Comparison of ENCODE assay signal across 8 cellular contexts in genomic region chr12:39619660-39620433, GRCh38. TPM values are rescaled to one million over a fixed set of nuclear protein-coding genes. Genes with fewer than 3 reads are reported as not detected.
DNase-seq lines count a peak whose midpoint lies in the region; FAIRE-seq and TF ChIP-seq lines count a peak whose summit lies in the region.

Gene ABCD2, minus strand, starts transcription at chr12:39619803. Its CDS starts 188 bp downstream, at chr12:39619615.

- H3K4me3 ChIP-seq in ovary (peak within 1 kb of the TSS; percentile 31), tibial artery (peak within 1 kb of the TSS; percentile 47 to 59)

- H3K4me3 Mint-ChIP-seq in activated naive CD4-positive, alpha-beta T cell treated with anti-CD3 and anti-CD28 coated beads, Interleukin-2, amount 50 U/mL, for 24 hours = no peak within 1 kb of the TSS

- peak; percentile 96 for FAIRE-seq in H54 (lab: Jason Lieb, UNC)

- H3K27me3 ChIP-seq in ovary = no peaks in the 10 kb centered on the region
- no peaks in the 10 kb centered on the region for H3K27me3 ChIP-seq in tibial artery

- H3K27me3 Mint-ChIP-seq in activated naive CD4-positive, alpha-beta T cell treated with anti-CD3 and anti-CD28 coated beads, Interleukin-2, amount 50 U/mL, for 24 hours = no peaks in the 10 kb centered on the region

- H3K9me3 Mint-ChIP-seq in activated naive CD4-positive, alpha-beta T cell treated with anti-CD3 and anti-CD28 coated beads, Interleukin-2, amount 50 U/mL, for 24 hours = no peaks in the 10 kb centered on the region

- no peak for TF ChIP-seq EP300 in ovary (IDR thresholded peaks at IDR 0.05)

- intact Hi-C loops in head of caudate nucleus (cut with DNase I) (no loop called here), ovary (cut with DNase I) (loop anchor here in 1 of 4 donors (5.0 kb wide), 1 partner anchor 178 kb away; the partner anchor contains the start of gene KIF21A), tibial artery (cut with DNase I; ENCODE audit: low total_unique reads) (no loop called here)

- 0 to 1% (median 1%) methylated on average over 20 of the region's 20 CpGs for WGBS in ovary, 3 donors

- TF ChIP-seq POLR2A in H54 (IDR thresholded peaks at IDR 0.05; ENCODE audit: low read depth, low read length) (no peak), ovary (IDR thresholded peaks at IDR 0.05) (no peak)

- peaks cover 55% of the 10 kb centered on the region for H3K4me1 Mint-ChIP-seq in activated naive CD4-positive, alpha-beta T cell treated with anti-CD3 and anti-CD28 coated beads, Interleukin-2, amount 50 U/mL, for 24 hours

- H3K27ac ChIP-seq in ovary (peak within 1 kb of the TSS in 1 of 2 donors; percentile 16), tibial artery (peak within 1 kb of the TSS; percentile 65 to 76)

- peak within 1 kb of the TSS; percentile 96 for H3K27ac Mint-ChIP-seq in activated naive CD4-positive, alpha-beta T cell treated with anti-CD3 and anti-CD28 coated beads, Interleukin-2, amount 50 U/mL, for 24 hours

- no peaks in the 10 kb centered on the region for H3K4me1 ChIP-seq in ovary (ENCODE audit: insufficient read depth)
- peaks cover 0 to 15% (median 8%) of the 10 kb centered on the region in 4 donors for H3K4me1 ChIP-seq in tibial artery

- H3K36me3 Mint-ChIP-seq in activated naive CD4-positive, alpha-beta T cell treated with anti-CD3 and anti-CD28 coated beads, Interleukin-2, amount 50 U/mL, for 24 hours = no peaks in the 10 kb centered on the region

- TF ChIP-seq CTCF in ovary (IDR thresholded peaks at IDR 0.05) (no peak), tibial artery (IDR thresholded peaks at IDR 0.05) (no peak)

- peak; percentile 27 for DNase-seq in GM04503 (ENCODE audit: low read depth)
- DNase-seq in H54 (ENCODE audit: insufficient read length, low spot score) = peak; percentile 36
- peak; percentile 51 for DNase-seq in LoVo (ENCODE audit: low spot score)
- DNase-seq in SK-N-DZ (ENCODE audit: low spot score) = peak; percentile 97
- peak; percentile 62 to 93 (median 82) for DNase-seq in head of caudate nucleus
- peak; percentile 32 to 65 (median 55) for DNase-seq in ovary
- peak; percentile 61 to 79 for DNase-seq in tibial artery

- H3K9me3 ChIP-seq in ovary (no peaks in the 10 kb centered on the region), tibial artery (no peaks in the 10 kb centered on the region)

- H3K36me3 ChIP-seq in ovary = no peaks in the 10 kb centered on the region
- no peaks in the 10 kb centered on the region for H3K36me3 ChIP-seq in tibial artery

RNA-seq across cellular contexts. Expression of gene ABCD2, which starts in this region (rescaled TPM):
- polyA plus RNA-seq in SK-N-DZ (2014; cell fraction: cytosol; rRNA removed) = 2.3 TPM in 2 replicates
- 1.4 and 1.5 TPM in 2 replicates for polyA plus RNA-seq in SK-N-DZ (2014; cell fraction: nucleus; rRNA removed)
- total RNA-seq in ovary = under 1 TPM; 0.08 to 0.57 (median 0.13) TPM
- under 1 TPM; 0.05 to 0.43 TPM for polyA plus RNA-seq in ovary

Comparison
In these comparisons a context has a peak if more than half of its experiments do, and no peak if none do; other contexts are left out.
1. Peak in DNase-seq and H3K4me3 ChIP-seq in ovary; RNA of the gene not detected or under 1 TPM.
2. DNase-seq: peak in every context shown above with its lines; median percentile 97 in SK-N-DZ; 82 in head of caudate nucleus; 70 in tibial artery; 55 in ovary; 51 in LoVo; 36 in H54; 27 in GM04503.